15 cellular contexts compared by ENCODE assay signal in genomic region chr6:54419885-54420284, GRCh38.
A peak's percentile ranks its signal among the peaks of the same experiment; 100 is the strongest.
DNase-seq lines count a peak whose midpoint lies in the region; ATAC-seq, FAIRE-seq and TF ChIP-seq lines count a peak whose summit lies in the region.
"Had no signal": no experiment of that assay in that cellular context is flagged by ENCODE, and none has a peak within 500 bp of the region (broad histone marks: within the 10 kb centered on the region; RNA-seq: fewer than 3 reads in every experiment).

No MANE protein-coding gene starts in this region.

- H3K9me3 ChIP-seq in A673 (ENCODE audit: low read depth, low read length, poor library complexity, severe bottlenecking), result no peaks in the 10 kb centered on the region
- H3K9me3 ChIP-seq in astrocyte (ENCODE audit: insufficient read depth, low read depth, low read length), result no peaks in the 10 kb centered on the region
- no peaks in the 10 kb centered on the region for H3K9me3 ChIP-seq in hepatocyte (ENCODE audit: low read depth)
- H3K9me3 ChIP-seq: BLaER1 had no signal

- H3K4me3 Mint-ChIP-seq in HFFc6 (peak overlapping the region; percentile 61), astrocyte (ENCODE audit: unreplicated experiment) (no peak overlapping the region), CD14-positive monocyte (no peak overlapping the region)
- no peak overlapping the region for H3K4me3 Mint-ChIP-seq in activated T-helper 1 cell treated with anti-CD3 and anti-CD28 coated beads, Interleukin-12 subunit alpha, Interleukin-12 subunit beta, Interleukin-2, Interleukin-4 antibody, amounts not matched to agents 30 ng/mL and 10 ng/mL and 1 ng/mL, durations not matched to agents 14 hours and 24 hours and 36 hours
- H3K4me3 Mint-ChIP-seq: nephron progenitor cell had no signal

- H3K36me3 ChIP-seq in A673 (ENCODE audit: insufficient read depth, low read length, poor library complexity, severe bottlenecking) (peaks cover 3% of the 10 kb centered on the region), astrocyte (ENCODE audit: insufficient read depth, low read length) (no peaks in the 10 kb centered on the region), hepatocyte (replicated peaks; ENCODE audit: insufficient read depth, low read depth) (no peaks in the 10 kb centered on the region)
- H3K36me3 ChIP-seq: BLaER1 had no signal

- H4K20me1 ChIP-seq in astrocyte (ENCODE audit: insufficient read depth, low read length) (no peaks in the 10 kb centered on the region), hepatocyte (ENCODE audit: insufficient read depth, poor library complexity, severe bottlenecking) (no peaks in the 10 kb centered on the region)
- H4K20me1 ChIP-seq: BLaER1 had no signal

- POLR2A ChIA-PET in A673 (lab: Charles Lee; ENCODE audit: low non-redundant PET), result no interaction called here

- H3K4me1 ChIP-seq in A673 (ENCODE audit: insufficient read depth, low read length, poor library complexity, severe bottlenecking) (peaks cover 14% of the 10 kb centered on the region), astrocyte (ENCODE audit: insufficient read depth, low read length) (peaks cover 4% of the 10 kb centered on the region), hepatocyte (ENCODE audit: insufficient read depth) (no peaks in the 10 kb centered on the region)
- H3K4me1 ChIP-seq: BLaER1 had no signal

- H2AFZ ChIP-seq in astrocyte (ENCODE audit: low read depth, low read length) (no peak overlapping the region), hepatocyte (no peak overlapping the region)

- peak; percentile 65 for FAIRE-seq in astrocyte (lab: Jason Lieb, UNC)

- BruUV-seq in A673 (replicated peaks; lab: Mats Ljungman, UMichigan), result no TSS peak

- intact Hi-C loops in A673 (cut with micrococcal nuclease; ENCODE audit: unreplicated experiment) (no loop called here), CD14-positive monocyte (cut with micrococcal nuclease) (no loop called here)
- intact Hi-C loops in activated T-helper 1 cell treated with anti-CD3 and anti-CD28 coated beads, Interleukin-12 subunit alpha, Interleukin-12 subunit beta, Interleukin-2, Interleukin-4 antibody, amounts not matched to agents 30 ng/mL and 10 ng/mL and 1 ng/mL, durations not matched to agents 14 hours and 24 hours and 36 hours (cut with micrococcal nuclease), result no loop called here

- H3K9me2 ChIP-seq in hepatocyte (replicated peaks; ENCODE audit: insufficient read depth), result no peaks in the 10 kb centered on the region

- CTCF ChIA-PET in A673 (lab: Charles Lee), result interaction anchor here (0.6 kb wide), 1 partner anchor 65 kb away, joined by 3 read pairs; no protein-coding TSS in a partner anchor

- H3K79me2 ChIP-seq in astrocyte (ENCODE audit: insufficient read depth, low read length) (no peaks in the 10 kb centered on the region), hepatocyte (no peaks in the 10 kb centered on the region)

- no peaks in the 10 kb centered on the region for H3K36me3 Mint-ChIP-seq in HFFc6 (ENCODE audit: low read depth)
- H3K36me3 Mint-ChIP-seq in astrocyte (ENCODE audit: low read depth, unreplicated experiment), result no peaks in the 10 kb centered on the region
- H3K36me3 Mint-ChIP-seq in activated T-helper 1 cell treated with anti-CD3 and anti-CD28 coated beads, Interleukin-12 subunit alpha, Interleukin-12 subunit beta, Interleukin-2, Interleukin-4 antibody, amounts not matched to agents 30 ng/mL and 10 ng/mL and 1 ng/mL, durations not matched to agents 14 hours and 24 hours and 36 hours (ENCODE audit: low read depth), result no peaks in the 10 kb centered on the region
- H3K36me3 Mint-ChIP-seq in CD14-positive monocyte, result no peaks in the 10 kb centered on the region

- H3K9ac ChIP-seq in astrocyte (ENCODE audit: low read length), result no peak overlapping the region
- H3K9ac ChIP-seq: BLaER1 had no signal

- H3K4me2 ChIP-seq in astrocyte (ENCODE audit: low read length) (peak overlapping the region; percentile 59), hepatocyte (no peak overlapping the region)
- H3K4me2 ChIP-seq: BLaER1 had no signal

- H3K4me3 ChIP-seq in A673 (ENCODE audit: low read depth, low read length, poor library complexity, severe bottlenecking), result no peak overlapping the region
- H3K4me3 ChIP-seq in astrocyte (ENCODE audit: insufficient read depth, low read depth, low read length), result no peak overlapping the region
- no peak overlapping the region for H3K4me3 ChIP-seq in hepatocyte
- H3K4me3 ChIP-seq: BLaER1 had no signal

- H3K27ac ChIP-seq in A673 (ENCODE audit: low read depth, low read length, poor library complexity, severe bottlenecking), result peak overlapping the region; percentile 84
- peak overlapping the region; percentile 62 for H3K27ac ChIP-seq in astrocyte (ENCODE audit: low read depth, low read length)
- no peak overlapping the region for H3K27ac ChIP-seq in hepatocyte
- H3K27ac ChIP-seq: BLaER1 had no signal

- TF ChIP-seq CTCF in A673 (conservative IDR thresholded peaks at IDR 0.05; ENCODE audit: low read depth, low read length) (no peak), HFFc6 (IDR thresholded peaks at IDR 0.05) (no peak), astrocyte (IDR thresholded peaks at IDR 0.05; ENCODE audit: insufficient read depth, low read depth, low read length) (no peak), hepatocyte (IDR thresholded peaks at IDR 0.05; ENCODE audit: poor library complexity) (no peak), CD14-positive monocyte (IDR thresholded peaks at IDR 0.05) (no peak)

- peaks cover 22% of the 10 kb centered on the region for H3K4me1 Mint-ChIP-seq in HFFc6 (ENCODE audit: low read depth)
- peaks cover 7% of the 10 kb centered on the region for H3K4me1 Mint-ChIP-seq in astrocyte (ENCODE audit: low read depth, unreplicated experiment)
- H3K4me1 Mint-ChIP-seq in activated T-helper 1 cell treated with anti-CD3 and anti-CD28 coated beads, Interleukin-12 subunit alpha, Interleukin-12 subunit beta, Interleukin-2, Interleukin-4 antibody, amounts not matched to agents 30 ng/mL and 10 ng/mL and 1 ng/mL, durations not matched to agents 14 hours and 24 hours and 36 hours (ENCODE audit: low read depth), result no peaks in the 10 kb centered on the region
- no peaks in the 10 kb centered on the region for H3K4me1 Mint-ChIP-seq in CD14-positive monocyte
- H3K4me1 Mint-ChIP-seq: nephron progenitor cell had no signal

- DNase-seq in A673 (ENCODE audit: low spot score), result peak; percentile 84
- peak; percentile 87 for DNase-seq in HFFc6
- DNase-seq in astrocyte (ENCODE audit: low read depth), result peak; percentile 91
- peak; percentile 11 for DNase-seq in hepatocyte (ENCODE audit: low spot score)
- no peak for DNase-seq in activated T-helper 1 cell treated with anti-CD3 and anti-CD28 coated beads, Interleukin-12 subunit alpha, Interleukin-12 subunit beta, Interleukin-2, Interleukin-4 antibody, amounts not matched to agents 30 ng/mL and 10 ng/mL and 1 ng/mL, durations not matched to agents 14 hours and 24 hours and 36 hours (ENCODE audit: low spot score)
- no peak for DNase-seq in HUDEP-2 (lab: John Stamatoyannopoulos, UW; ENCODE audit: unreplicated experiment in 76 of 76)
- DNase-seq in CD14-positive monocyte (ENCODE audit: low spot score), result no peak
- DNase-seq: activated CD4-positive, CD25-positive, alpha-beta regulatory T cell treated with anti-CD3 and anti-CD28 coated beads, Interleukin-2, amount 50 U/mL, for 72 hours; activated gamma-delta T cell; effector CD4-positive, alpha-beta T cell; nephron progenitor cell; SHP77 treated with DMSO at 0.1 percent for 48 hours; stimulated activated CD4-positive, alpha-beta T cell treated with anti-CD3 and anti-CD28 coated beads, Interleukin-2, amount 100 ng/mL, for 48 hours had no signal

- H3K27me3 Mint-ChIP-seq in HFFc6 (ENCODE audit: insufficient read depth) (no peaks in the 10 kb centered on the region), astrocyte (ENCODE audit: low read depth, unreplicated experiment) (no peaks in the 10 kb centered on the region), CD14-positive monocyte (ENCODE audit: low read depth in 3 of 3) (no peaks in the 10 kb centered on the region)
- no peaks in the 10 kb centered on the region for H3K27me3 Mint-ChIP-seq in activated T-helper 1 cell treated with anti-CD3 and anti-CD28 coated beads, Interleukin-12 subunit alpha, Interleukin-12 subunit beta, Interleukin-2, Interleukin-4 antibody, amounts not matched to agents 30 ng/mL and 10 ng/mL and 1 ng/mL, durations not matched to agents 14 hours and 24 hours and 36 hours (ENCODE audit: insufficient read depth)

- peak overlapping the region; percentile 70 for H3K27ac Mint-ChIP-seq in HFFc6
- H3K27ac Mint-ChIP-seq in astrocyte (ENCODE audit: unreplicated experiment), result peak overlapping the region; percentile 84
- H3K27ac Mint-ChIP-seq in activated T-helper 1 cell treated with anti-CD3 and anti-CD28 coated beads, Interleukin-12 subunit alpha, Interleukin-12 subunit beta, Interleukin-2, Interleukin-4 antibody, amounts not matched to agents 30 ng/mL and 10 ng/mL and 1 ng/mL, durations not matched to agents 14 hours and 24 hours and 36 hours, result no peak overlapping the region
- no peak overlapping the region for H3K27ac Mint-ChIP-seq in CD14-positive monocyte
- H3K27ac Mint-ChIP-seq: nephron progenitor cell had no signal

- no peak for ATAC-seq in HG03097 (IDR thresholded peaks at IDR 0.05; ENCODE audit: low FRiP score, unreplicated experiment)

- H3K27me3 ChIP-seq in A673 (replicated peaks; ENCODE audit: insufficient read depth, low read depth, low read length, poor library complexity), result no peaks in the 10 kb centered on the region
- H3K27me3 ChIP-seq in astrocyte (ENCODE audit: insufficient read depth, low read length), result no peaks in the 10 kb centered on the region
- H3K27me3 ChIP-seq in hepatocyte, result no peaks in the 10 kb centered on the region
- H3K27me3 ChIP-seq: BLaER1 had no signal

- H3K9me3 Mint-ChIP-seq in HFFc6 (no peaks in the 10 kb centered on the region), astrocyte (ENCODE audit: unreplicated experiment) (no peaks in the 10 kb centered on the region), CD14-positive monocyte (peaks cover 0 to 5% (median 0%) of the 10 kb centered on the region in 7 donors)
- H3K9me3 Mint-ChIP-seq in activated T-helper 1 cell treated with anti-CD3 and anti-CD28 coated beads, Interleukin-12 subunit alpha, Interleukin-12 subunit beta, Interleukin-2, Interleukin-4 antibody, amounts not matched to agents 30 ng/mL and 10 ng/mL and 1 ng/mL, durations not matched to agents 14 hours and 24 hours and 36 hours, result no peaks in the 10 kb centered on the region
- H3K9me3 Mint-ChIP-seq: nephron progenitor cell had no signal

- 84% methylated on average over 3 of the region's 3 CpGs for WGBS in hepatocyte (ENCODE audit: low lambda C conversion rate, missing lambda C conversion rate)

Comparison
In these comparisons a context has a peak if more than half of its experiments do, and no peak if none do; other contexts are left out.
1. DNase-seq: peak in A673 (single experiment), HFFc6 (single experiment), astrocyte (single experiment) and hepatocyte (single experiment); none in activated T-helper 1 cell treated with anti-CD3 and anti-CD28 coated beads, Interleukin-12 subunit alpha, Interleukin-12 subunit beta, Interleukin-2, Interleukin-4 antibody, amounts not matched to agents 30 ng/mL and 10 ng/mL and 1 ng/mL, durations not matched to agents 14 hours and 24 hours and 36 hours (single experiment), HUDEP-2 (0 of 76) and CD14-positive monocyte (single experiment).
2. H3K27ac Mint-ChIP-seq: peak in HFFc6 (single experiment) and astrocyte (single experiment); none in activated T-helper 1 cell treated with anti-CD3 and anti-CD28 coated beads, Interleukin-12 subunit alpha, Interleukin-12 subunit beta, Interleukin-2, Interleukin-4 antibody, amounts not matched to agents 30 ng/mL and 10 ng/mL and 1 ng/mL, durations not matched to agents 14 hours and 24 hours and 36 hours (single experiment) and CD14-positive monocyte (0 of 7).